ENCODE assay signal across 9 cellular contexts in the genomic region with DNA sequence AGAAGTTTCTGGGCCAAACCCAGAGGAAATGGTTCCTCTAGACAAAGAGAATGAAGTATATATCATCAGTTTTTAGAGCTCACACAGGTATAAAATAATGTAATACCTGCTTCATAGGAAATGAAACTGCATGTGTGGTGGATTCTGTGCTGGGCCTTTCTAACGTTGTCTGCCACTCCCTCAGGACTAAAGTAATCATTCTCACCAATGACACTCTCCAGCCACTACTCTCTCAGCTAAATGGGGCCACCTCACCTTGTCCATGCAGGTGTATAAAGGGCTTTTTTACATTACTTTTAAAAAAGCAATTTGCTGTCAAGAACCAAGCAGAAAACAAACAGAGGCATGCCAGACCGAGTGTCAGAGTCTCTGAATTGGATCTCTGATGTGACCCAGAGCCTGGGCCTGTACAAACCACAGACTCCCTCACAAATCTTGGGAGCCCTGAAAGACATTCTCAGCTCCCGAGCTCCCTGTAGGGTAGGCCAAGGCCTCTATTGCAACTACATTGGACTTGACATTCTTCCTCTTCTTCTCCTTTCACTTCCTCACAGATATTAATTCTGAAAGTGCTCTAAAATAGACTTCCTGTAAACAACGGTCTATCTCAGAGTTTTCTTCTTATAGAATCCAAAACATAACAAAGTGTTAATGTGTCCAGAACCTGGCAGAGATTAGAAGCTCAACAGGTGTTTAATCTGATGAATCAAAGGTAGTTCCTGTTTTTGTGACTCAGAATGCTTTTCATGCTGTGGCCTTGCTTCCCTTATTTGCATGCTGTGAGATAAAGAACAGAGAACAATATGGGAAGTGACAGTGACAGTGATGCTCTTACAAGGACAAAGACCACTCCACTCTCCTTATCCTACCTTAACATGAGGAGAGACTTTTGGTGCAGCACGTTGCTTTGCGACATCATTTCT. TPM values are rescaled to one million over a fixed set of nuclear protein-coding genes. Genes with fewer than 3 reads are reported as not detected.
A peak's percentile ranks its signal among the peaks of the same experiment; 100 is the strongest.
DNase-seq lines count a peak whose midpoint lies in the region; ATAC-seq, FAIRE-seq and TF ChIP-seq lines count a peak whose summit lies in the region.
"Had no signal": no experiment of that assay in that cellular context is flagged by ENCODE, and none has a peak within 500 bp of the region (broad histone marks: within the 10 kb centered on the region; RNA-seq: fewer than 3 reads in every experiment).

No MANE protein-coding gene starts in this region.

- H3K4me1 ChIP-seq in CD8-positive, alpha-beta T cell (ENCODE audit: insufficient read depth, low read length) = peaks cover 14% of the 10 kb centered on the region
- no peaks in the 10 kb centered on the region for H3K4me1 ChIP-seq in kidney (ENCODE audit: control insufficient read depth in 1 of 2, insufficient read depth in 1 of 2, low read depth in 1 of 2, low read length in 2 of 2)

- H3K27me3 Mint-ChIP-seq in CD8-positive, alpha-beta T cell (ENCODE audit: low read depth) = no peaks in the 10 kb centered on the region
- peaks cover 5% of the 10 kb centered on the region for H3K27me3 Mint-ChIP-seq in activated CD8-positive, alpha-beta T cell treated with anti-CD3 and anti-CD28 coated beads, Interleukin-2, amount 10 ng/mL, durations not matched to agents 7 days and 5 days (ENCODE audit: low read depth)

- H3K27ac ChIP-seq in CD8-positive, alpha-beta T cell (ENCODE audit: low read depth, low read length) = peak overlapping the region; percentile 28
- H3K27ac ChIP-seq in kidney (ENCODE audit: low read depth in 2 of 2, low read length in 2 of 2) = no peak overlapping the region

- POLR2A ChIA-PET in CD8-positive, alpha-beta T cell (lab: Charles Lee) = interaction anchor here (0.6 kb wide), 1 partner anchor 47 kb away, joined by 3 read pairs; no protein-coding TSS in a partner anchor
- POLR2A ChIA-PET in activated CD8-positive, alpha-beta T cell treated with anti-CD3 and anti-CD28 coated beads, Interleukin-2, amount 10 ng/mL, durations not matched to agents 7 days and 5 days (lab: Charles Lee) = interaction anchor here (0.7 to 2.6 kb wide), 5 partner anchors 9 to 58 kb away, joined by 3 to 38 read pairs (median 20); partner anchors contain the start of genes AIM2 and IFI16

- no peaks in the 10 kb centered on the region for H3K36me3 ChIP-seq in CD8-positive, alpha-beta T cell (ENCODE audit: insufficient read depth, low read length)
- no peaks in the 10 kb centered on the region for H3K36me3 ChIP-seq in kidney (ENCODE audit: control insufficient read depth in 1 of 2, insufficient read depth in 2 of 2, low read length in 2 of 2)

- no peaks in the 10 kb centered on the region for H3K9me3 ChIP-seq in CD8-positive, alpha-beta T cell (ENCODE audit: low read length)
- H3K9me3 ChIP-seq in kidney (ENCODE audit: control insufficient read depth in 1 of 2, low read length in 2 of 2) = no peaks in the 10 kb centered on the region

- H3K27ac Mint-ChIP-seq in CD8-positive, alpha-beta T cell = peak overlapping the region; percentile 96
- H3K27ac Mint-ChIP-seq in activated CD8-positive, alpha-beta T cell treated with anti-CD3 and anti-CD28 coated beads, Interleukin-2, amount 10 ng/mL, durations not matched to agents 7 days and 5 days = peak overlapping the region; percentile 95

- DNase-seq in CD8-positive, alpha-beta T cell = no peak
- DNase-seq in activated CD8-positive, alpha-beta T cell treated with anti-CD3 and anti-CD28 coated beads, Interleukin-2, amount 10 ng/mL, durations not matched to agents 7 days and 5 days = no peak
- peak; percentile 82 for DNase-seq in pons (ENCODE audit: low spot score)
- no peak for DNase-seq in kidney
- DNase-seq in SW 1271 (lab: John Stamatoyannopoulos, UW) = no peak
- no peak for DNase-seq in activated CD4-positive, alpha-beta T cell treated with anti-CD3 and anti-CD28 coated beads for 1 hour

- FAIRE-seq in kidney (lab: Jason Lieb, UNC) = no peak

- peak overlapping the region; percentile 0 for H3K4me3 ChIP-seq in CD8-positive, alpha-beta T cell (ENCODE audit: low read depth, low read length)
- no peak overlapping the region for H3K4me3 ChIP-seq in kidney (ENCODE audit: low read length in 2 of 2)

- no peak overlapping the region for H3K9ac ChIP-seq in kidney (ENCODE audit: low read length in 2 of 2)

- H3K36me3 Mint-ChIP-seq in CD8-positive, alpha-beta T cell = no peaks in the 10 kb centered on the region
- peaks cover 5% of the 10 kb centered on the region for H3K36me3 Mint-ChIP-seq in activated CD8-positive, alpha-beta T cell treated with anti-CD3 and anti-CD28 coated beads, Interleukin-2, amount 10 ng/mL, durations not matched to agents 7 days and 5 days (ENCODE audit: low read depth)

- peaks cover 17% of the 10 kb centered on the region for H3K4me1 Mint-ChIP-seq in CD8-positive, alpha-beta T cell (ENCODE audit: low read depth)
- peaks cover 19% of the 10 kb centered on the region for H3K4me1 Mint-ChIP-seq in activated CD8-positive, alpha-beta T cell treated with anti-CD3 and anti-CD28 coated beads, Interleukin-2, amount 10 ng/mL, durations not matched to agents 7 days and 5 days (ENCODE audit: low read depth)

- H3K4me3 Mint-ChIP-seq in CD8-positive, alpha-beta T cell = peak overlapping the region; percentile 69
- H3K4me3 Mint-ChIP-seq in activated CD8-positive, alpha-beta T cell treated with anti-CD3 and anti-CD28 coated beads, Interleukin-2, amount 10 ng/mL, durations not matched to agents 7 days and 5 days = peak overlapping the region; percentile 71

- intact Hi-C loops in CD8-positive, alpha-beta T cell (cut with DNase I, micrococcal nuclease) = no loop called here
- intact Hi-C loops in kidney (cut with DNase I) = no loop called here

- CTCF ChIA-PET in CD8-positive, alpha-beta T cell (lab: Charles Lee) = interaction anchor here (1.0 to 7.1 kb wide), 3 partner anchors 12 to 864 kb away, joined by 3 to 76 read pairs (median 3); partner anchors contain the start of gene IFI16
- CTCF ChIA-PET in activated CD8-positive, alpha-beta T cell treated with anti-CD3 and anti-CD28 coated beads, Interleukin-2, amount 10 ng/mL, durations not matched to agents 7 days and 5 days (lab: Charles Lee) = interaction anchor here (0.7 to 2.1 kb wide), 7 partner anchors 9 to 864 kb away, joined by 3 to 14 read pairs (median 5); partner anchors contain the start of gene AIM2

- no peaks in the 10 kb centered on the region for H3K9me3 Mint-ChIP-seq in CD8-positive, alpha-beta T cell
- no peaks in the 10 kb centered on the region for H3K9me3 Mint-ChIP-seq in activated CD8-positive, alpha-beta T cell treated with anti-CD3 and anti-CD28 coated beads, Interleukin-2, amount 10 ng/mL, durations not matched to agents 7 days and 5 days (ENCODE audit: insufficient read depth)

- peak; percentile 70 for ATAC-seq in CD8-positive, alpha-beta T cell
- ATAC-seq in GM19397 (IDR thresholded peaks at IDR 0.05; ENCODE audit: unreplicated experiment) (peak; percentile 83), HG03432 (IDR thresholded peaks at IDR 0.05; ENCODE audit: unreplicated experiment) (peak; percentile 87)
- peak; percentile 59 for ATAC-seq in activated CD8-positive, alpha-beta T cell treated with anti-CD3 and anti-CD28 coated beads, Interleukin-2, amount 10 ng/mL, durations not matched to agents 7 days and 5 days

- TF ChIP-seq CTCF in CD8-positive, alpha-beta T cell (IDR thresholded peaks at IDR 0.05) = no peak
- TF ChIP-seq CTCF in kidney (IDR thresholded peaks at IDR 0.05; ENCODE audit: borderline replicate concordance, extremely low read depth, insufficient read depth) = no peak

- H3K27me3 ChIP-seq in CD8-positive, alpha-beta T cell (ENCODE audit: insufficient read depth, low read length) = no peaks in the 10 kb centered on the region

RNA-seq across cellular contexts. Expression of gene AIM2, which starts 8.6 kb away (rescaled TPM):
- total RNA-seq in CD8-positive, alpha-beta T cell = under 1 TPM; 0.22 to 0.43 TPM
- total RNA-seq in activated CD8-positive, alpha-beta T cell treated with anti-CD3 and anti-CD28 coated beads, Interleukin-2, amount 10 ng/mL, durations not matched to agents 7 days and 5 days = 1 to 10 TPM in 1 of 2 experiments, under 1 TPM in 1; 0.99 to 1.8 TPM
- 4.6 TPM for total RNA-seq in kidney
- not detected for polyA plus RNA-seq in kidney (ENCODE audit: insufficient read depth, low read depth, low replicate concordance)
- total RNA-seq: renal cortical epithelial cell had no signal

RNA-seq across cellular contexts. Expression of gene IFI16, which starts 58.3 kb away (rescaled TPM):
- 10 to 100 TPM; 26.1 to 32.1 TPM for total RNA-seq in CD8-positive, alpha-beta T cell
- 100 to 1,000 TPM; 308 to 314 TPM for total RNA-seq in activated CD8-positive, alpha-beta T cell treated with anti-CD3 and anti-CD28 coated beads, Interleukin-2, amount 10 ng/mL, durations not matched to agents 7 days and 5 days
- 91.8 TPM for total RNA-seq in kidney
- polyA plus RNA-seq in kidney (ENCODE audit: insufficient read depth, low read depth, low replicate concordance) = 30.0 TPM
